In genomic region chr6:166687070-166687469, GRCh38 we compare ENCODE assay signal across 1 cellular context.
TF ChIP-seq lines count a peak whose summit lies in the region.

No MANE protein-coding gene starts in this region.

TF ChIP-seq in H1, 55 proteins besides CTCF, POLR2A, EP300 and RAD21 (continued from another document):
- TF ChIP-seq E2F6 (IDR thresholded peaks at IDR 0.05) (no peak), SRF (IDR thresholded peaks at IDR 0.05; ENCODE audit: low read depth, low read length) (no peak), TBP (IDR thresholded peaks at IDR 0.05; ENCODE audit: low read depth, low read length) (no peak), NRF1 (IDR thresholded peaks at IDR 0.05; ENCODE audit: low read depth, low read length) (no peak), SIRT6 (IDR thresholded peaks at IDR 0.05; ENCODE audit: low read length) (no peak), SAP30 (IDR thresholded peaks at IDR 0.05; ENCODE audit: insufficient read depth, insufficient replicate concordance, low read length) (no peak), YY1 (IDR thresholded peaks at IDR 0.05; ENCODE audit: low read depth, low read length) (no peak), RBBP5 (IDR thresholded peaks at IDR 0.05; ENCODE audit: borderline replicate concordance, low read depth, low read length) (no peak)
TF ChIP-seq in H1: peak in this region for 0.
